Comparison of ENCODE assay signal across 12 cellular contexts in genomic region chr16:2846511-2847310, GRCh38. TPM values are rescaled to one million over a fixed set of nuclear protein-coding genes. Genes with fewer than 3 reads are reported as not detected.
DNase-seq lines count a peak whose midpoint lies in the region; TF ChIP-seq lines count a peak whose summit lies in the region.
"Had no signal": no experiment of that assay in that cellular context is flagged by ENCODE, and none has a peak within 500 bp of the region (broad histone marks: within the 10 kb centered on the region; RNA-seq: fewer than 3 reads in every experiment).

No MANE protein-coding gene starts in this region.

- no peak overlapping the region for H3K4me3 Mint-ChIP-seq in activated naive CD8-positive, alpha-beta T cell treated with anti-CD3 and anti-CD28 coated beads for 36 hours
- H3K4me3 Mint-ChIP-seq in glutamatergic neuron (ENCODE audit: unreplicated experiment): no peak overlapping the region

- TF ChIP-seq CTCF in glutamatergic neuron (IDR thresholded peaks at IDR 0.05; ENCODE audit: partially characterized antibody, unreplicated experiment): no peak

- peak overlapping the region; percentile 73 for H3K27ac Mint-ChIP-seq in activated naive CD8-positive, alpha-beta T cell treated with anti-CD3 and anti-CD28 coated beads for 36 hours
- no peak overlapping the region for H3K27ac Mint-ChIP-seq in glutamatergic neuron (ENCODE audit: unreplicated experiment)

- in situ Hi-C loops in ACHN (cut with HindIII; ENCODE audit: low pct_ligation_motif_present, low pct_unique_long_range_greater_than_20kb, low sequenced_read_pairs): no loop called here

- H3K27me3 Mint-ChIP-seq in activated naive CD8-positive, alpha-beta T cell treated with anti-CD3 and anti-CD28 coated beads for 36 hours: peaks cover 10% of the 10 kb centered on the region
- H3K27me3 Mint-ChIP-seq in glutamatergic neuron (ENCODE audit: unreplicated experiment): peaks cover 2% of the 10 kb centered on the region

- H3K4me1 Mint-ChIP-seq in activated naive CD8-positive, alpha-beta T cell treated with anti-CD3 and anti-CD28 coated beads for 36 hours: peaks cover 19% of the 10 kb centered on the region
- H3K4me1 Mint-ChIP-seq in glutamatergic neuron (ENCODE audit: low read depth, unreplicated experiment): no peaks in the 10 kb centered on the region

- peaks cover 4% of the 10 kb centered on the region for H3K9me3 Mint-ChIP-seq in activated naive CD8-positive, alpha-beta T cell treated with anti-CD3 and anti-CD28 coated beads for 36 hours
- peaks cover 3% of the 10 kb centered on the region for H3K9me3 Mint-ChIP-seq in glutamatergic neuron (ENCODE audit: unreplicated experiment)

- DNase-seq in ACHN (peak; percentile 43), H4 (ENCODE audit: low spot score) (peak; percentile 81), iPS-NIHi11 (ENCODE audit: low spot score) (peak; percentile 3), cortex of kidney (lab: John Stamatoyannopoulos, UW) (no peak), dedifferentiated amniotic fluid mesenchymal stem cell (ENCODE audit: extremely low spot score) (no peak), glutamatergic neuron (no peak), NCI-H526 (lab: John Stamatoyannopoulos, UW) (no peak)
- no peak for DNase-seq in activated naive CD8-positive, alpha-beta T cell treated with anti-CD3 and anti-CD28 coated beads for 36 hours
- DNase-seq: C1 segment of cervical spinal cord had no signal

- peaks cover 5% of the 10 kb centered on the region for H3K36me3 Mint-ChIP-seq in activated naive CD8-positive, alpha-beta T cell treated with anti-CD3 and anti-CD28 coated beads for 36 hours
- H3K36me3 Mint-ChIP-seq in glutamatergic neuron (ENCODE audit: unreplicated experiment): no peaks in the 10 kb centered on the region

RNA-seq across cellular contexts. Expression of gene PRSS22, which starts 11.3 kb away (rescaled TPM):
- not detected in 2 replicates for total RNA-seq in H4 (2014; rRNA removed; shearing (Covaris generic))
- total RNA-seq in activated naive CD8-positive, alpha-beta T cell treated with anti-CD3 and anti-CD28 coated beads for 36 hours: not detected
- total RNA-seq in glutamatergic neuron (ENCODE audit: unreplicated experiment): not detected
- total RNA-seq: T-helper 2 cell treated with Interferon-gamma antibody and Interleukin-4, amounts not matched to agents 100 ng/mL and 5 ng/mL, for 36 hours had no signal

RNA-seq across cellular contexts. Expression of gene ZG16B, which starts 16.6 kb away (rescaled TPM):
- 0.14 TPM in 1 of 2 replicates, not detected in the other for total RNA-seq in H4 (2014; rRNA removed; shearing (Covaris generic))
- total RNA-seq in activated naive CD8-positive, alpha-beta T cell treated with anti-CD3 and anti-CD28 coated beads for 36 hours: 1 to 10 TPM; 1.1 to 1.6 TPM
- total RNA-seq in glutamatergic neuron (ENCODE audit: unreplicated experiment): not detected
- total RNA-seq: sciatic nerve had no signal

RNA-seq across cellular contexts. Expression of gene PRSS21, which starts 29.7 kb away (rescaled TPM):
- not detected in 2 replicates for total RNA-seq in H4 (2014; rRNA removed; shearing (Covaris generic))
- 10 to 100 TPM; 11.2 to 13.1 TPM for total RNA-seq in activated naive CD8-positive, alpha-beta T cell treated with anti-CD3 and anti-CD28 coated beads for 36 hours
- not detected for total RNA-seq in glutamatergic neuron (ENCODE audit: unreplicated experiment)

RNA-seq across cellular contexts. Expression of gene FLYWCH2, which starts 36.3 kb away (rescaled TPM):
- 57.3 and 77.7 TPM in 2 replicates for total RNA-seq in H4 (2014; rRNA removed; shearing (Covaris generic))
- total RNA-seq in activated naive CD8-positive, alpha-beta T cell treated with anti-CD3 and anti-CD28 coated beads for 36 hours: 10 to 100 TPM; 18.0 to 18.3 TPM
- 30.5 TPM for total RNA-seq in glutamatergic neuron (ENCODE audit: unreplicated experiment)

RNA-seq across cellular contexts. Expression of gene PRSS41, which starts 48.4 kb away (rescaled TPM):
- total RNA-seq in H4 (2014; rRNA removed; shearing (Covaris generic)): not detected in 2 replicates
- not detected for total RNA-seq in activated naive CD8-positive, alpha-beta T cell treated with anti-CD3 and anti-CD28 coated beads for 36 hours
- total RNA-seq in glutamatergic neuron (ENCODE audit: unreplicated experiment): not detected
- total RNA-seq: lung; sciatic nerve; T-helper 2 cell treated with Interferon-gamma antibody and Interleukin-4, amounts not matched to agents 100 ng/mL and 5 ng/mL, for 36 hours had no signal

Comparison
In these comparisons a context has a peak if more than half of its experiments do, and no peak if none do; other contexts are left out.
1. DNase-seq: peak in ACHN (single experiment), H4 (single experiment) and iPS-NIHi11 (single experiment); none in activated naive CD8-positive, alpha-beta T cell treated with anti-CD3 and anti-CD28 coated beads for 36 hours (single experiment), cortex of kidney (single experiment), dedifferentiated amniotic fluid mesenchymal stem cell (single experiment), glutamatergic neuron (single experiment) and NCI-H526 (0 of 2).
2. RNA of gene PRSS21, which starts 29.7 kb away (total RNA-seq): 11.2 to 13.1 TPM in activated naive CD8-positive, alpha-beta T cell treated with anti-CD3 and anti-CD28 coated beads for 36 hours; not detected in H4 and not detected in glutamatergic neuron (single experiment); every median in the first group is over 10 times any median in the second.